Comparison of ENCODE assay signal across 8 cellular contexts in genomic region chr2:232875256-232876070, GRCh38.
DNase-seq lines count a peak whose midpoint lies in the region; ATAC-seq lines count a peak whose summit lies in the region.

No MANE protein-coding gene starts in this region.

- in situ Hi-C loops in ACHN (cut with HindIII; ENCODE audit: low pct_ligation_motif_present, low pct_unique_long_range_greater_than_20kb, low sequenced_read_pairs), result no loop called here

- no peaks in the 10 kb centered on the region for H3K4me1 ChIP-seq in HUES48 (ENCODE audit: control insufficient read depth, insufficient read depth, low read length)

- DNase-seq in ACHN (peak; percentile 20), midbrain (lab: John Stamatoyannopoulos, UW) (peak; percentile 72), NCI-H1694 (lab: John Stamatoyannopoulos, UW) (no peak)

- no peak overlapping the region for H3K9ac ChIP-seq in HUES48 (ENCODE audit: low read depth, low read length)

- peak overlapping the region; percentile 56 for H3K4me3 ChIP-seq in HUES48 (ENCODE audit: low read depth, low read length)

- H3K27me3 ChIP-seq in HUES48 (ENCODE audit: control insufficient read depth, insufficient read depth, low read length), result peaks cover 31% of the 10 kb centered on the region

- H3K27ac ChIP-seq in HUES48 (ENCODE audit: low read depth, low read length) (no peak overlapping the region), cingulate gyrus (ENCODE audit: low read depth, low read length) (peak overlapping the region; percentile 99)

- H3K9me3 ChIP-seq in HUES48 (ENCODE audit: control insufficient read depth, insufficient read depth, low read length), result no peaks in the 10 kb centered on the region

- no peak for ATAC-seq in HG02623 (IDR thresholded peaks at IDR 0.05; ENCODE audit: unreplicated experiment)
- ATAC-seq in GM18858 (IDR thresholded peaks at IDR 0.05; ENCODE audit: unreplicated experiment), result no peak
- no peak for ATAC-seq in HG03460 (IDR thresholded peaks at IDR 0.05; ENCODE audit: unreplicated experiment)

- H3K36me3 ChIP-seq in HUES48 (ENCODE audit: control insufficient read depth, insufficient read depth, low read length), result no peaks in the 10 kb centered on the region
